8 cellular contexts compared by ENCODE assay signal in the genomic region with DNA sequence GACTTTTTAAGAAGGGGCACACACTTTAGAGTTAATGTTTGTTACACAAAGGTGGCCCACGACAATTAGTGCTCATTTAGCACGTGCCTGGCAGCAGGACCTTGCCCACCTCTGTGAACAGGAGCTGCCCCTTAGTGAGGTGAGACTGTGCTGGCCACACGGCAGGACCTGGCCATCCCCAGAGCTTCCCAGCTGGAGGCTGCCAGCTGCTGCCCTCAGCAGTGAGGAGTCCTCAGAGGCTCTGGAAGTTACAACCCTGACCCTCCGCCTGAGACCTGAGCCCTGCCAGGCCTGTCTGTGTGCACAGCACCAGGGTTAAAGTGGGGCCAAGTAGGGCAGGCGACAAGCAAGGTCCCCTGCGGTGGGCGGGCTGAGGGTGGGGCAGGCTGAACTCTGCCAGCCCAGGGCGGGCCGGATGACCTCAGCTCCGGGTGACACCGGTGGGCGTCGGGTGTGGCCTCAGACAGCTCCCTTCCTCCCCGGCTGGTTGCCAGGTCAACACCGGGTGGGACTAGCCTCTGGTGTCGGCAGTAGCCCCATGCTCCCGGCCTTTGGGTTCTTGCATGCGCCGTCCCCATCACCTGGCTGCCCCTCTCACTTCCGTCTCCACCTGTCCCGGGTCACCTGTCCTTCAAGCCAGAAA. TPM values are rescaled to one million over a fixed set of nuclear protein-coding genes. Genes with fewer than 3 reads are reported as not detected.
DNase-seq lines count a peak whose midpoint lies in the region; TF ChIP-seq lines count a peak whose summit lies in the region.

No MANE protein-coding gene starts in this region.

- H3K27me3 ChIP-seq in ascending aorta (no peaks in the 10 kb centered on the region), transverse colon (no peaks in the 10 kb centered on the region)

- no peaks in the 10 kb centered on the region for H3K9me3 Mint-ChIP-seq in activated naive CD4-positive, alpha-beta T cell treated with anti-CD3 and anti-CD28 coated beads, Interleukin-2, amount 50 U/mL, for 24 hours
- no peaks in the 10 kb centered on the region for H3K9me3 Mint-ChIP-seq in activated naive CD4-positive, alpha-beta T cell treated with anti-CD3 and anti-CD28 coated beads for 36 hours

- H3K4me1 Mint-ChIP-seq in activated naive CD4-positive, alpha-beta T cell treated with anti-CD3 and anti-CD28 coated beads, Interleukin-2, amount 50 U/mL, for 24 hours = no peaks in the 10 kb centered on the region
- no peaks in the 10 kb centered on the region for H3K4me1 Mint-ChIP-seq in activated naive CD4-positive, alpha-beta T cell treated with anti-CD3 and anti-CD28 coated beads for 36 hours (ENCODE audit: low read depth)

- 19% methylated on average over 20 of the region's 21 CpGs; no CpG with 5 or more reads in 1 of the 2 donors for WGBS in transverse colon (ENCODE audit: low coverage in 1 of 2), 2 donors

- H3K27ac ChIP-seq in ascending aorta (peak overlapping the region; percentile 38 to 54), transverse colon (peak overlapping the region; percentile 37 to 65 (median 51))

- no peaks in the 10 kb centered on the region for H3K9me3 ChIP-seq in ascending aorta
- no peaks in the 10 kb centered on the region for H3K9me3 ChIP-seq in transverse colon

- CTCF ChIA-PET in activated naive CD4-positive, alpha-beta T cell treated with anti-CD3 and anti-CD28 coated beads for 36 hours (lab: Charles Lee) = interaction anchor here (0.7 to 2.2 kb wide), 11 partner anchors 10 to 380 kb away, joined by 3 to 11 read pairs (median 5); no protein-coding TSS in a partner anchor

- TF ChIP-seq EP300 in transverse colon (IDR thresholded peaks at IDR 0.05; ENCODE audit: low read depth) = no peak

- peak overlapping the region; percentile 13 for H3K4me3 Mint-ChIP-seq in activated naive CD4-positive, alpha-beta T cell treated with anti-CD3 and anti-CD28 coated beads, Interleukin-2, amount 50 U/mL, for 24 hours
- no peak overlapping the region for H3K4me3 Mint-ChIP-seq in activated naive CD4-positive, alpha-beta T cell treated with anti-CD3 and anti-CD28 coated beads for 36 hours

- H3K27ac Mint-ChIP-seq in activated naive CD4-positive, alpha-beta T cell treated with anti-CD3 and anti-CD28 coated beads, Interleukin-2, amount 50 U/mL, for 24 hours = no peak overlapping the region
- no peak overlapping the region for H3K27ac Mint-ChIP-seq in activated naive CD4-positive, alpha-beta T cell treated with anti-CD3 and anti-CD28 coated beads for 36 hours

- DNase-seq in activated naive CD4-positive, alpha-beta T cell treated with anti-CD3 and anti-CD28 coated beads for 36 hours = no peak
- DNase-seq in ascending aorta (ENCODE audit: low spot score in 2 of 2) (peak in 1 of 2 donors; percentile 80), left kidney (ENCODE audit: low read depth, low spot score) (peak; percentile 37), transverse colon (peak; percentile 77), NCI-H1436 treated with DMSO at 0.1 percent for 48 hours (lab: John Stamatoyannopoulos, UW) (no peak), T1000 (lab: John Stamatoyannopoulos, UW) (no peak)
- DNase-seq in effector CD4-positive, alpha-beta T cell = no peak

- H3K4me1 ChIP-seq in ascending aorta = peaks cover 3 to 5% of the 10 kb centered on the region in 2 donors
- H3K4me1 ChIP-seq in transverse colon = peaks cover 18 to 43% (median 29%) of the 10 kb centered on the region in 4 donors

- no peaks in the 10 kb centered on the region for H3K36me3 ChIP-seq in ascending aorta
- H3K36me3 ChIP-seq in transverse colon = no peaks in the 10 kb centered on the region

- TF ChIP-seq POLR2A in transverse colon (IDR thresholded peaks at IDR 0.05) = no peak

- no peaks in the 10 kb centered on the region for H3K27me3 Mint-ChIP-seq in activated naive CD4-positive, alpha-beta T cell treated with anti-CD3 and anti-CD28 coated beads, Interleukin-2, amount 50 U/mL, for 24 hours
- H3K27me3 Mint-ChIP-seq in activated naive CD4-positive, alpha-beta T cell treated with anti-CD3 and anti-CD28 coated beads for 36 hours (ENCODE audit: low read depth) = no peaks in the 10 kb centered on the region

- intact Hi-C loops in activated naive CD4-positive, alpha-beta T cell treated with anti-CD3 and anti-CD28 coated beads for 36 hours (cut with micrococcal nuclease) = loop anchor here (1.0 to 5.0 kb wide), 8 partner anchors 16 to 472 kb away; a partner anchor contains a TSS
- intact Hi-C loops in ascending aorta (cut with DNase I) = loop anchor here (1.0 kb wide), 2 partner anchors 18 to 218 kb away; a partner anchor contains a TSS
- intact Hi-C loops in transverse colon (cut with DNase I; ENCODE audit: low total_unique reads) = no loop called here

- TF ChIP-seq CTCF in ascending aorta (IDR thresholded peaks at IDR 0.05) (no peak), transverse colon (IDR thresholded peaks at IDR 0.05) (no peak)

- in situ Hi-C loops in transverse colon (cut with MboI; ENCODE audit: low pct_ligation_motif_present in 1 of 4, low pct_unique_long_range_greater_than_20kb in 1 of 4, low sequenced_read_pairs in 3 of 4) = loop anchor here in 1 of 4 donors (25.0 kb wide), 1 partner anchor 212 kb away; no protein-coding TSS in a partner anchor

- H3K4me3 ChIP-seq in ascending aorta (peak overlapping the region; percentile 47 to 68), transverse colon (peak overlapping the region in 3 of 4 donors; percentile 15 to 49 (median 36))

- no peaks in the 10 kb centered on the region for H3K36me3 Mint-ChIP-seq in activated naive CD4-positive, alpha-beta T cell treated with anti-CD3 and anti-CD28 coated beads, Interleukin-2, amount 50 U/mL, for 24 hours
- H3K36me3 Mint-ChIP-seq in activated naive CD4-positive, alpha-beta T cell treated with anti-CD3 and anti-CD28 coated beads for 36 hours (ENCODE audit: low read depth) = no peaks in the 10 kb centered on the region

RNA-seq across cellular contexts. Expression of a gene that starts 9.2 kb away (rescaled TPM):
- not detected for total RNA-seq in activated naive CD4-positive, alpha-beta T cell treated with anti-CD3 and anti-CD28 coated beads for 36 hours
- total RNA-seq in ascending aorta (not detected), transverse colon (not detected)

RNA-seq across cellular contexts. Expression of a gene that starts 17.5 kb away (rescaled TPM):
- total RNA-seq in activated naive CD4-positive, alpha-beta T cell treated with anti-CD3 and anti-CD28 coated beads for 36 hours = 1 to 10 TPM; 2.5 to 3.2 TPM
- total RNA-seq in ascending aorta (96.5 TPM), transverse colon (100 to 1,000 TPM; 109 to 160 (median 123) TPM)

RNA-seq across cellular contexts. Expression of a gene that starts 19.7 kb away (rescaled TPM):
- not detected for total RNA-seq in activated naive CD4-positive, alpha-beta T cell treated with anti-CD3 and anti-CD28 coated beads for 36 hours
- total RNA-seq in ascending aorta (not detected), transverse colon (10 to 100 TPM; 15.2 to 49.0 (median 30.3) TPM)

RNA-seq across cellular contexts. Expression of a gene that starts 48.4 kb away (rescaled TPM):
- total RNA-seq in activated naive CD4-positive, alpha-beta T cell treated with anti-CD3 and anti-CD28 coated beads for 36 hours = under 1 TPM; 0.12 to 0.60 TPM
- total RNA-seq in ascending aorta (133 TPM), transverse colon (10 to 100 TPM; 25.1 to 76.3 (median 52.7) TPM)

Comparison
In these comparisons a context has a peak if more than half of its experiments do, and no peak if none do; other contexts are left out.
1. DNase-seq: peak in left kidney (single experiment) and transverse colon (single experiment); none in activated naive CD4-positive, alpha-beta T cell treated with anti-CD3 and anti-CD28 coated beads for 36 hours (single experiment), NCI-H1436 treated with DMSO at 0.1 percent for 48 hours (single experiment), effector CD4-positive, alpha-beta T cell (single experiment) and T1000 (single experiment).
2. RNA of a gene that starts 17.5 kb away (total RNA-seq): 109 to 160 TPM in transverse colon and 96.5 TPM in ascending aorta (single experiment); 2.5 to 3.2 TPM in activated naive CD4-positive, alpha-beta T cell treated with anti-CD3 and anti-CD28 coated beads for 36 hours; every median in the first group is over 10 times any median in the second.
3. RNA of a gene that starts 19.7 kb away (total RNA-seq): 15.2 to 49.0 TPM in transverse colon; not detected in activated naive CD4-positive, alpha-beta T cell treated with anti-CD3 and anti-CD28 coated beads for 36 hours and not detected in ascending aorta (single experiment); every median in the first group is over 10 times any median in the second.